Comparison of ENCODE assay signal across 1 cellular context in the genomic region with DNA sequence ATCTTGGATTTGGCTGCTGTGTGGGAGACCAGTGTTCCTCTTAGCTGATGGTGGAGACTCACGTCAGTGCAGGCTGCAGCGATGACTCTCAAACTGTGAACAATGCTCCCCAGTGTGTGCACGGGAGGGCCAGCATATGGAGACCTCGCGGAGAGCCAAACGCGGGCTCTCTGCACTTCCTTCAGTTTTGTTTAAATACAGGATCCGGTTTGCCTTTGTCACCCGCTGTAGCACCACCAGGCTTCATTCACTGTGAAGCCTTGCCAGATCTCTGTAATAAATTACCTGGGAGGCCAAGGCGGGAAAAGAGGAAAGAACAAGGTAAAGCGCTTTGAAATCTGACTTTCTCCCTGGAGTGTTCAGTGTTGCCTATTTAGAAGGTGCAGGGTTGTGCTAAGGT.
TF ChIP-seq lines count a peak whose summit lies in the region.

No MANE protein-coding gene starts in this region.

TF ChIP-seq in HepG2, 621 proteins besides CTCF, POLR2A, EP300 and RAD21 (continued from another document and continues in another):
- TF ChIP-seq, protein P1, sequence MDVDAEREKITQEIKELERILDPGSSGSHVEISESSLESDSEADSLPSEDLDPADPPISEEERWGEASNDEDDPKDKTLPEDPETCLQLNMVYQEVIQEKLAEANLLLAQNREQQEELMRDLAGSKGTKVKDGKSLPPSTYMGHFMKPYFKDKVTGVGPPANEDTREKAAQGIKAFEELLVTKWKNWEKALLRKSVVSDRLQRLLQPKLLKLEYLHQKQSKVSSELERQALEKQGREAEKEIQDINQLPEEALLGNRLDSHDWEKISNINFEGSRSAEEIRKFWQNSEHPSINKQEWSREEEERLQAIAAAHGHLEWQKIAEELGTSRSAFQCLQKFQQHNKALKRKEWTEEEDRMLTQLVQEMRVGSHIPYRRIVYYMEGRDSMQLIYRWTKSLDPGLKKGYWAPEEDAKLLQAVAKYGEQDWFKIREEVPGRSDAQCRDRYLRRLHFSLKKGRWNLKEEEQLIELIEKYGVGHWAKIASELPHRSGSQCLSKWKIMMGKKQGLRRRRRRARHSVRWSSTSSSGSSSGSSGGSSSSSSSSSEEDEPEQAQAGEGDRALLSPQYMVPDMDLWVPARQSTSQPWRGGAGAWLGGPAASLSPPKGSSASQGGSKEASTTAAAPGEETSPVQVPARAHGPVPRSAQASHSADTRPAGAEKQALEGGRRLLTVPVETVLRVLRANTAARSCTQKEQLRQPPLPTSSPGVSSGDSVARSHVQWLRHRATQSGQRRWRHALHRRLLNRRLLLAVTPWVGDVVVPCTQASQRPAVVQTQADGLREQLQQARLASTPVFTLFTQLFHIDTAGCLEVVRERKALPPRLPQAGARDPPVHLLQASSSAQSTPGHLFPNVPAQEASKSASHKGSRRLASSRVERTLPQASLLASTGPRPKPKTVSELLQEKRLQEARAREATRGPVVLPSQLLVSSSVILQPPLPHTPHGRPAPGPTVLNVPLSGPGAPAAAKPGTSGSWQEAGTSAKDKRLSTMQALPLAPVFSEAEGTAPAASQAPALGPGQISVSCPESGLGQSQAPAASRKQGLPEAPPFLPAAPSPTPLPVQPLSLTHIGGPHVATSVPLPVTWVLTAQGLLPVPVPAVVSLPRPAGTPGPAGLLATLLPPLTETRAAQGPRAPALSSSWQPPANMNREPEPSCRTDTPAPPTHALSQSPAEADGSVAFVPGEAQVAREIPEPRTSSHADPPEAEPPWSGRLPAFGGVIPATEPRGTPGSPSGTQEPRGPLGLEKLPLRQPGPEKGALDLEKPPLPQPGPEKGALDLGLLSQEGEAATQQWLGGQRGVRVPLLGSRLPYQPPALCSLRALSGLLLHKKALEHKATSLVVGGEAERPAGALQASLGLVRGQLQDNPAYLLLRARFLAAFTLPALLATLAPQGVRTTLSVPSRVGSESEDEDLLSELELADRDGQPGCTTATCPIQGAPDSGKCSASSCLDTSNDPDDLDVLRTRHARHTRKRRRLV (CRISPR knock-in tag; IDR thresholded peaks at IDR 0.05): no peak
- peak; percentile 70; the same call in 1 of the 2 replicates for TF ChIP-seq MEIS2 (CRISPR knock-in tag; IDR thresholded peaks at IDR 0.05)
- TF ChIP-seq ZNF350 (CRISPR knock-in tag; IDR thresholded peaks at IDR 0.05; ENCODE audit: borderline replicate concordance, low read depth): no peak
- no peak for TF ChIP-seq SP2 (CRISPR knock-in tag; IDR thresholded peaks at IDR 0.05)
- TF ChIP-seq STAG1 (CRISPR knock-in tag; IDR thresholded peaks at IDR 0.05): peak; percentile 6; the same call in 1 of the 2 replicates
- TF ChIP-seq, protein P2, sequence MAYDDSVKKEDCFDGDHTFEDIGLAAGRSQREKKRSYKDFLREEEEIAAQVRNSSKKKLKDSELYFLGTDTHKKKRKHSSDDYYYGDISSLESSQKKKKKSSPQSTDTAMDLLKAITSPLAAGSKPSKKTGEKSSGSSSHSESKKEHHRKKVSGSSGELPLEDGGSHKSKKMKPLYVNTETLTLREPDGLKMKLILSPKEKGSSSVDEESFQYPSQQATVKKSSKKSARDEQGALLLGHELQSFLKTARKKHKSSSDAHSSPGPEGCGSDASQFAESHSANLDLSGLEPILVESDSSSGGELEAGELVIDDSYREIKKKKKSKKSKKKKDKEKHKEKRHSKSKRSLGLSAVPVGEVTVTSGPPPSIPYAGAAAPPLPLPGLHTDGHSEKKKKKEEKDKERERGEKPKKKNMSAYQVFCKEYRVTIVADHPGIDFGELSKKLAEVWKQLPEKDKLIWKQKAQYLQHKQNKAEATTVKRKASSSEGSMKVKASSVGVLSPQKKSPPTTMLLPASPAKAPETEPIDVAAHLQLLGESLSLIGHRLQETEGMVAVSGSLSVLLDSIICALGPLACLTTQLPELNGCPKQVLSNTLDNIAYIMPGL (CRISPR knock-in tag; IDR thresholded peaks at IDR 0.05; ENCODE audit: borderline replicate concordance in 1 of 2, low read depth in 1 of 2): no peak
- no peak for TF ChIP-seq PLRG1 (conservative IDR thresholded peaks at IDR 0.05)
- TF ChIP-seq ZNF143 (CRISPR knock-in tag; IDR thresholded peaks at IDR 0.05): no peak
- TF ChIP-seq KLF6 (CRISPR knock-in tag; IDR thresholded peaks at IDR 0.05): no peak
- TF ChIP-seq ZNF264 (CRISPR knock-in tag; IDR thresholded peaks at IDR 0.05): 0 out of 2 replicates have a peak, but pooled peaks have one; percentile 35
- TF ChIP-seq SOX6 (IDR thresholded peaks at IDR 0.05): no peak
- TF ChIP-seq SOX6 (CRISPR knock-in tag; IDR thresholded peaks at IDR 0.05): peak; percentile 53
- no peak for TF ChIP-seq ZNF274 (CRISPR knock-in tag; IDR thresholded peaks at IDR 0.05)
- TF ChIP-seq GFI1 (CRISPR knock-in tag; IDR thresholded peaks at IDR 0.05; ENCODE audit: borderline replicate concordance): no peak
- TF ChIP-seq REL (CRISPR knock-in tag; conservative IDR thresholded peaks at IDR 0.05): no peak
- TF ChIP-seq, protein P3, sequence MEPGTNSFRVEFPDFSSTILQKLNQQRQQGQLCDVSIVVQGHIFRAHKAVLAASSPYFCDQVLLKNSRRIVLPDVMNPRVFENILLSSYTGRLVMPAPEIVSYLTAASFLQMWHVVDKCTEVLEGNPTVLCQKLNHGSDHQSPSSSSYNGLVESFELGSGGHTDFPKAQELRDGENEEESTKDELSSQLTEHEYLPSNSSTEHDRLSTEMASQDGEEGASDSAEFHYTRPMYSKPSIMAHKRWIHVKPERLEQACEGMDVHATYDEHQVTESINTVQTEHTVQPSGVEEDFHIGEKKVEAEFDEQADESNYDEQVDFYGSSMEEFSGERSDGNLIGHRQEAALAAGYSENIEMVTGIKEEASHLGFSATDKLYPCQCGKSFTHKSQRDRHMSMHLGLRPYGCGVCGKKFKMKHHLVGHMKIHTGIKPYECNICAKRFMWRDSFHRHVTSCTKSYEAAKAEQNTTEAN (CRISPR knock-in tag; conservative IDR thresholded peaks at IDR 0.05): 0 out of 2 replicates have a peak, but pooled peaks have one; percentile 63
- TF ChIP-seq, protein P4, sequence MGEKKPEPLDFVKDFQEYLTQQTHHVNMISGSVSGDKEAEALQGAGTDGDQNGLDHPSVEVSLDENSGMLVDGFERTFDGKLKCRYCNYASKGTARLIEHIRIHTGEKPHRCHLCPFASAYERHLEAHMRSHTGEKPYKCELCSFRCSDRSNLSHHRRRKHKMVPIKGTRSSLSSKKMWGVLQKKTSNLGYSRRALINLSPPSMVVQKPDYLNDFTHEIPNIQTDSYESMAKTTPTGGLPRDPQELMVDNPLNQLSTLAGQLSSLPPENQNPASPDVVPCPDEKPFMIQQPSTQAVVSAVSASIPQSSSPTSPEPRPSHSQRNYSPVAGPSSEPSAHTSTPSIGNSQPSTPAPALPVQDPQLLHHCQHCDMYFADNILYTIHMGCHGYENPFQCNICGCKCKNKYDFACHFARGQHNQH (CRISPR knock-in tag; IDR thresholded peaks at IDR 0.05): peak; percentile 30; the same call in 1 of the 2 replicates
- no peak for TF ChIP-seq KLF15 (CRISPR knock-in tag; IDR thresholded peaks at IDR 0.05; ENCODE audit: borderline replicate concordance)
- TF ChIP-seq GABPB1 (CRISPR knock-in tag; IDR thresholded peaks at IDR 0.05): no peak
- TF ChIP-seq, protein P5, sequence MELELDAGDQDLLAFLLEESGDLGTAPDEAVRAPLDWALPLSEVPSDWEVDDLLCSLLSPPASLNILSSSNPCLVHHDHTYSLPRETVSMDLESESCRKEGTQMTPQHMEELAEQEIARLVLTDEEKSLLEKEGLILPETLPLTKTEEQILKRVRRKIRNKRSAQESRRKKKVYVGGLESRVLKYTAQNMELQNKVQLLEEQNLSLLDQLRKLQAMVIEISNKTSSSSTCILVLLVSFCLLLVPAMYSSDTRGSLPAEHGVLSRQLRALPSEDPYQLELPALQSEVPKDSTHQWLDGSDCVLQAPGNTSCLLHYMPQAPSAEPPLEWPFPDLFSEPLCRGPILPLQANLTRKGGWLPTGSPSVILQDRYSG (CRISPR knock-in tag; IDR thresholded peaks at IDR 0.05): no peak
- TF ChIP-seq PAWR (CRISPR knock-in tag; IDR thresholded peaks at IDR 0.05; ENCODE audit: borderline replicate concordance): no peak
- TF ChIP-seq EHMT2 (IDR thresholded peaks at IDR 0.05; ENCODE audit: borderline replicate concordance, low read depth, low read length): no peak
- no peak for TF ChIP-seq NR2F2 (IDR thresholded peaks at IDR 0.05; ENCODE audit: borderline replicate concordance, low read depth)
- TF ChIP-seq ZNF564 (CRISPR knock-in tag; IDR thresholded peaks at IDR 0.05): 0 out of 2 replicates have a peak, but pooled peaks have one; percentile 32
- TF ChIP-seq RXRB (CRISPR knock-in tag; IDR thresholded peaks at IDR 0.05; ENCODE audit: borderline replicate concordance): no peak
- TF ChIP-seq, protein P6, sequence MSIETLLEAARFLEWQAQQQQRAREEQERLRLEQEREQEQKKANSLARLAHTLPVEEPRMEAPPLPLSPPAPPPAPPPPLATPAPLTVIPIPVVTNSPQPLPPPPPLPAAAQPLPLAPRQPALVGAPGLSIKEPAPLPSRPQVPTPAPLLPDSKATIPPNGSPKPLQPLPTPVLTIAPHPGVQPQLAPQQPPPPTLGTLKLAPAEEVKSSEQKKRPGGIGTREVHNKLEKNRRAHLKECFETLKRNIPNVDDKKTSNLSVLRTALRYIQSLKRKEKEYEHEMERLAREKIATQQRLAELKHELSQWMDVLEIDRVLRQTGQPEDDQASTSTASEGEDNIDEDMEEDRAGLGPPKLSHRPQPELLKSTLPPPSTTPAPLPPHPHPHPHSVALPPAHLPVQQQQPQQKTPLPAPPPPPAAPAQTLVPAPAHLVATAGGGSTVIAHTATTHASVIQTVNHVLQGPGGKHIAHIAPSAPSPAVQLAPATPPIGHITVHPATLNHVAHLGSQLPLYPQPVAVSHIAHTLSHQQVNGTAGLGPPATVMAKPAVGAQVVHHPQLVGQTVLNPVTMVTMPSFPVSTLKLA (IDR thresholded peaks at IDR 0.05): no peak
- TF ChIP-seq, protein P7, sequence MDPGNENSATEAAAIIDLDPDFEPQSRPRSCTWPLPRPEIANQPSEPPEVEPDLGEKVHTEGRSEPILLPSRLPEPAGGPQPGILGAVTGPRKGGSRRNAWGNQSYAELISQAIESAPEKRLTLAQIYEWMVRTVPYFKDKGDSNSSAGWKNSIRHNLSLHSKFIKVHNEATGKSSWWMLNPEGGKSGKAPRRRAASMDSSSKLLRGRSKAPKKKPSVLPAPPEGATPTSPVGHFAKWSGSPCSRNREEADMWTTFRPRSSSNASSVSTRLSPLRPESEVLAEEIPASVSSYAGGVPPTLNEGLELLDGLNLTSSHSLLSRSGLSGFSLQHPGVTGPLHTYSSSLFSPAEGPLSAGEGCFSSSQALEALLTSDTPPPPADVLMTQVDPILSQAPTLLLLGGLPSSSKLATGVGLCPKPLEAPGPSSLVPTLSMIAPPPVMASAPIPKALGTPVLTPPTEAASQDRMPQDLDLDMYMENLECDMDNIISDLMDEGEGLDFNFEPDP (CRISPR knock-in tag; conservative IDR thresholded peaks at IDR 0.05): no peak
- TF ChIP-seq, protein P8, sequence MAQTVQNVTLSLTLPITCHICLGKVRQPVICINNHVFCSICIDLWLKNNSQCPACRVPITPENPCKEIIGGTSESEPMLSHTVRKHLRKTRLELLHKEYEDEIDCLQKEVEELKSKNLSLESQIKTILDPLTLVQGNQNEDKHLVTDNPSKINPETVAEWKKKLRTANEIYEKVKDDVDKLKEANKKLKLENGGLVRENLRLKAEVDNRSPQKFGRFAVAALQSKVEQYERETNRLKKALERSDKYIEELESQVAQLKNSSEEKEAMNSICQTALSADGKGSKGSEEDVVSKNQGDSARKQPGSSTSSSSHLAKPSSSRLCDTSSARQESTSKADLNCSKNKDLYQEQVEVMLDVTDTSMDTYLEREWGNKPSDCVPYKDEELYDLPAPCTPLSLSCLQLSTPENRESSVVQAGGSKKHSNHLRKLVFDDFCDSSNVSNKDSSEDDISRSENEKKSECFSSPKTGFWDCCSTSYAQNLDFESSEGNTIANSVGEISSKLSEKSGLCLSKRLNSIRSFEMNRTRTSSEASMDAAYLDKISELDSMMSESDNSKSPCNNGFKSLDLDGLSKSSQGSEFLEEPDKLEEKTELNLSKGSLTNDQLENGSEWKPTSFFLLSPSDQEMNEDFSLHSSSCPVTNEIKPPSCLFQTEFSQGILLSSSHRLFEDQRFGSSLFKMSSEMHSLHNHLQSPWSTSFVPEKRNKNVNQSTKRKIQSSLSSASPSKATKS (CRISPR knock-in tag; IDR thresholded peaks at IDR 0.05): no peak
- peak; percentile 79; the same call in 1 of the 2 replicates for TF ChIP-seq ETV5 (CRISPR knock-in tag; IDR thresholded peaks at IDR 0.05; ENCODE audit: borderline replicate concordance)
- TF ChIP-seq ZNF577 (CRISPR knock-in tag; IDR thresholded peaks at IDR 0.05; ENCODE audit: borderline replicate concordance, low read depth): no peak
- TF ChIP-seq NFE2L2 (IDR thresholded peaks at IDR 0.05; ENCODE audit: low read length): no peak
- 0 out of 2 replicates have a peak, but pooled peaks have one; percentile 14 for TF ChIP-seq BHLHE40 (IDR thresholded peaks at IDR 0.05; ENCODE audit: low read length)
- TF ChIP-seq ZNF672 (CRISPR knock-in tag; IDR thresholded peaks at IDR 0.05): no peak
- no peak for TF ChIP-seq ASH2L (IDR thresholded peaks at IDR 0.05; ENCODE audit: insufficient read length, low read depth, low read length)
- TF ChIP-seq ZFP36 (IDR thresholded peaks at IDR 0.05; ENCODE audit: borderline replicate concordance, low read depth, low read length, partially characterized antibody): no peak
- TF ChIP-seq, protein P9, sequence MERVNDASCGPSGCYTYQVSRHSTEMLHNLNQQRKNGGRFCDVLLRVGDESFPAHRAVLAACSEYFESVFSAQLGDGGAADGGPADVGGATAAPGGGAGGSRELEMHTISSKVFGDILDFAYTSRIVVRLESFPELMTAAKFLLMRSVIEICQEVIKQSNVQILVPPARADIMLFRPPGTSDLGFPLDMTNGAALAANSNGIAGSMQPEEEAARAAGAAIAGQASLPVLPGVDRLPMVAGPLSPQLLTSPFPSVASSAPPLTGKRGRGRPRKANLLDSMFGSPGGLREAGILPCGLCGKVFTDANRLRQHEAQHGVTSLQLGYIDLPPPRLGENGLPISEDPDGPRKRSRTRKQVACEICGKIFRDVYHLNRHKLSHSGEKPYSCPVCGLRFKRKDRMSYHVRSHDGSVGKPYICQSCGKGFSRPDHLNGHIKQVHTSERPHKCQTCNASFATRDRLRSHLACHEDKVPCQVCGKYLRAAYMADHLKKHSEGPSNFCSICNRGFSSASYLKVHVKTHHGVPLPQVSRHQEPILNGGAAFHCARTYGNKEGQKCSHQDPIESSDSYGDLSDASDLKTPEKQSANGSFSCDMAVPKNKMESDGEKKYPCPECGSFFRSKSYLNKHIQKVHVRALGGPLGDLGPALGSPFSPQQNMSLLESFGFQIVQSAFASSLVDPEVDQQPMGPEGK (CRISPR knock-in tag; IDR thresholded peaks at IDR 0.05): no peak
- TF ChIP-seq ZNF10 (CRISPR knock-in tag; IDR thresholded peaks at IDR 0.05; ENCODE audit: borderline replicate concordance, low read depth): no peak
- TF ChIP-seq IRX3 (CRISPR knock-in tag; IDR thresholded peaks at IDR 0.05; ENCODE audit: borderline replicate concordance, low read depth): no peak
